1 cellular context compared by ENCODE assay signal in genomic region chr1:34759472-34760357, GRCh38.
TF ChIP-seq lines count a peak whose summit lies in the region.

Gene GJB4, plus strand, starts transcription at chr1:34759740. Its CDS starts 1,515 bp downstream, at chr1:34761255.

TF ChIP-seq in H1, 55 proteins besides CTCF, POLR2A, EP300 and RAD21 (continued from another document):
- no peak for TF ChIP-seq RBBP5 (IDR thresholded peaks at IDR 0.05; ENCODE audit: borderline replicate concordance, low read depth, low read length)
- no peak for TF ChIP-seq SUZ12 (IDR thresholded peaks at IDR 0.05; ENCODE audit: low read length)
- TF ChIP-seq CHD2 (IDR thresholded peaks at IDR 0.05; ENCODE audit: low read length) = no peak
- TF ChIP-seq JUND (IDR thresholded peaks at IDR 0.05; ENCODE audit: low read length) = no peak
- TF ChIP-seq CBX5 (IDR thresholded peaks at IDR 0.05; ENCODE audit: low read depth, low read length) = no peak
- no peak for TF ChIP-seq CHD7 (IDR thresholded peaks at IDR 0.05; ENCODE audit: insufficient replicate concordance, low read length)
- no peak for TF ChIP-seq SP4 (IDR thresholded peaks at IDR 0.05; ENCODE audit: low read length)
- no peak for TF ChIP-seq TAF7 (optimal IDR thresholded peaks at IDR 0.05; ENCODE audit: borderline replicate concordance, low read depth, low read length)
